In the genomic region with DNA sequence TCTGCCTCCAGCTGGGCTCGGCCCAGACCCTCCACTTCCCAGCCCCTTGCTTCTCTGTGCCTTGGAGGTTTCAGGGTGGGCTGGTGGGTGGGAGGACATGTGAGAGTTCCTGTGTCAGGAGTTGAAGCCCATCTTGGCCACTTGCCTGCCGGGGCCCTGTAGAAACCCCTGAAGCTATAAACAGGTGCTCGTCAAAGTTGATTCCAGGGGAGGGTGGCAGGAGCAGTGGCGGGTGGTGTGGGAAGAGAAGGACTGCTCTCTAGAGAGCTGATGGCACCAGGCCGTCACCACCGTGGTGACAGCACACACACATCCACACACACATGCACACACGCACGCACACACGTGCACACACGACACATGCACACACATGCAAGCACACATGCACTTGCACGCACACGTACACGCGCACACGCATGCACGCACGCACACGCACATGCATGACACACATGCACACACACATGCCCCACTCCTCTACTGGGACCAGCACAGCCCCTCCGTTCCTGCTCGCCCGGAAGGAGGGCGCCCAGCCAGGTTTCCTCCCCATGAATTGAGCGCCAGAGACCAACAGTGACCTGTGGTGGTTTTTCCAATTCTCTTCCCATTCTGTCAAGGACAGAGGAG, we compare ENCODE assay signal across 1 cellular context.
TF ChIP-seq lines count a peak whose summit lies in the region.

No MANE protein-coding gene starts in this region.

TF ChIP-seq in GM12878, 131 proteins besides CTCF, POLR2A, EP300 and RAD21 (continued from another document):
- TF ChIP-seq, protein P1, sequence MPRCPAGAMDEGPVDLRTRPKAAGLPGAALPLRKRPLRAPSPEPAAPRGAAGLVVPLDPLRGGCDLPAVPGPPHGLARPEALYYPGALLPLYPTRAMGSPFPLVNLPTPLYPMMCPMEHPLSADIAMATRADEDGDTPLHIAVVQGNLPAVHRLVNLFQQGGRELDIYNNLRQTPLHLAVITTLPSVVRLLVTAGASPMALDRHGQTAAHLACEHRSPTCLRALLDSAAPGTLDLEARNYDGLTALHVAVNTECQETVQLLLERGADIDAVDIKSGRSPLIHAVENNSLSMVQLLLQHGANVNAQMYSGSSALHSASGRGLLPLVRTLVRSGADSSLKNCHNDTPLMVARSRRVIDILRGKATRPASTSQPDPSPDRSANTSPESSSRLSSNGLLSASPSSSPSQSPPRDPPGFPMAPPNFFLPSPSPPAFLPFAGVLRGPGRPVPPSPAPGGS (IDR thresholded peaks at IDR 0.05; ENCODE audit: borderline replicate concordance, insufficient read depth, low read depth, low read length, poor library complexity, severe bottlenecking) = peak; percentile 97
- TF ChIP-seq, protein P2, sequence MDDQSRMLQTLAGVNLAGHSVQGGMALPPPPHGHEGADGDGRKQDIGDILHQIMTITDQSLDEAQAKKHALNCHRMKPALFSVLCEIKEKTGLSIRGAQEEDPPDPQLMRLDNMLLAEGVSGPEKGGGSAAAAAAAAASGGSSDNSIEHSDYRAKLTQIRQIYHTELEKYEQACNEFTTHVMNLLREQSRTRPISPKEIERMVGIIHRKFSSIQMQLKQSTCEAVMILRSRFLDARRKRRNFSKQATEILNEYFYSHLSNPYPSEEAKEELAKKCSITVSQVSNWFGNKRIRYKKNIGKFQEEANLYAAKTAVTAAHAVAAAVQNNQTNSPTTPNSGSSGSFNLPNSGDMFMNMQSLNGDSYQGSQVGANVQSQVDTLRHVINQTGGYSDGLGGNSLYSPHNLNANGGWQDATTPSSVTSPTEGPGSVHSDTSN (IDR thresholded peaks at IDR 0.05; ENCODE audit: insufficient replicate concordance, low read depth, low read length) = peak; percentile 50
- TF ChIP-seq MEF2B (IDR thresholded peaks at IDR 0.05; ENCODE audit: partially characterized antibody, poor library complexity, severe bottlenecking) = no peak
- no peak for TF ChIP-seq WRNIP1 (IDR thresholded peaks at IDR 0.05; ENCODE audit: borderline replicate concordance, low read depth, low read length)
- TF ChIP-seq PRDM15 (CRISPR knock-in tag; IDR thresholded peaks at IDR 0.05) = no peak
- TF ChIP-seq, protein P3, sequence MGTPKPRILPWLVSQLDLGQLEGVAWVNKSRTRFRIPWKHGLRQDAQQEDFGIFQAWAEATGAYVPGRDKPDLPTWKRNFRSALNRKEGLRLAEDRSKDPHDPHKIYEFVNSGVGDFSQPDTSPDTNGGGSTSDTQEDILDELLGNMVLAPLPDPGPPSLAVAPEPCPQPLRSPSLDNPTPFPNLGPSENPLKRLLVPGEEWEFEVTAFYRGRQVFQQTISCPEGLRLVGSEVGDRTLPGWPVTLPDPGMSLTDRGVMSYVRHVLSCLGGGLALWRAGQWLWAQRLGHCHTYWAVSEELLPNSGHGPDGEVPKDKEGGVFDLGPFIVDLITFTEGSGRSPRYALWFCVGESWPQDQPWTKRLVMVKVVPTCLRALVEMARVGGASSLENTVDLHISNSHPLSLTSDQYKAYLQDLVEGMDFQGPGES (IDR thresholded peaks at IDR 0.05) = no peak
- TF ChIP-seq ZNF274 (IDR thresholded peaks at IDR 0.05; ENCODE audit: insufficient read depth, insufficient read length) = no peak
- TF ChIP-seq TCF3 (IDR thresholded peaks at IDR 0.05; ENCODE audit: borderline replicate concordance, insufficient read depth, low read depth, low read length) = peak; percentile 89; the same call in 1 of the 2 replicates
- TF ChIP-seq, protein P4, sequence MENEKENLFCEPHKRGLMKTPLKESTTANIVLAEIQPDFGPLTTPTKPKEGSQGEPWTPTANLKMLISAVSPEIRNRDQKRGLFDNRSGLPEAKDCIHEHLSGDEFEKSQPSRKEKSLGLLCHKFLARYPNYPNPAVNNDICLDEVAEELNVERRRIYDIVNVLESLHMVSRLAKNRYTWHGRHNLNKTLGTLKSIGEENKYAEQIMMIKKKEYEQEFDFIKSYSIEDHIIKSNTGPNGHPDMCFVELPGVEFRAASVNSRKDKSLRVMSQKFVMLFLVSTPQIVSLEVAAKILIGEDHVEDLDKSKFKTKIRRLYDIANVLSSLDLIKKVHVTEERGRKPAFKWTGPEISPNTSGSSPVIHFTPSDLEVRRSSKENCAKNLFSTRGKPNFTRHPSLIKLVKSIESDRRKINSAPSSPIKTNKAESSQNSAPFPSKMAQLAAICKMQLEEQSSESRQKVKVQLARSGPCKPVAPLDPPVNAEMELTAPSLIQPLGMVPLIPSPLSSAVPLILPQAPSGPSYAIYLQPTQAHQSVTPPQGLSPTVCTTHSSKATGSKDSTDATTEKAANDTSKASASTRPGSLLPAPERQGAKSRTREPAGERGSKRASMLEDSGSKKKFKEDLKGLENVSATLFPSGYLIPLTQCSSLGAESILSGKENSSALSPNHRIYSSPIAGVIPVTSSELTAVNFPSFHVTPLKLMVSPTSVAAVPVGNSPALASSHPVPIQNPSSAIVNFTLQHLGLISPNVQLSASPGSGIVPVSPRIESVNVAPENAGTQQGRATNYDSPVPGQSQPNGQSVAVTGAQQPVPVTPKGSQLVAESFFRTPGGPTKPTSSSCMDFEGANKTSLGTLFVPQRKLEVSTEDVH (IDR thresholded peaks at IDR 0.05; ENCODE audit: low read depth, partially characterized antibody) = no peak
- no peak for TF ChIP-seq CBFB (IDR thresholded peaks at IDR 0.05; ENCODE audit: low read depth)
- no peak for TF ChIP-seq SMAD5 (IDR thresholded peaks at IDR 0.05; ENCODE audit: low read depth)
